ENCODE assay signal across 1 cellular context in the genomic region with DNA sequence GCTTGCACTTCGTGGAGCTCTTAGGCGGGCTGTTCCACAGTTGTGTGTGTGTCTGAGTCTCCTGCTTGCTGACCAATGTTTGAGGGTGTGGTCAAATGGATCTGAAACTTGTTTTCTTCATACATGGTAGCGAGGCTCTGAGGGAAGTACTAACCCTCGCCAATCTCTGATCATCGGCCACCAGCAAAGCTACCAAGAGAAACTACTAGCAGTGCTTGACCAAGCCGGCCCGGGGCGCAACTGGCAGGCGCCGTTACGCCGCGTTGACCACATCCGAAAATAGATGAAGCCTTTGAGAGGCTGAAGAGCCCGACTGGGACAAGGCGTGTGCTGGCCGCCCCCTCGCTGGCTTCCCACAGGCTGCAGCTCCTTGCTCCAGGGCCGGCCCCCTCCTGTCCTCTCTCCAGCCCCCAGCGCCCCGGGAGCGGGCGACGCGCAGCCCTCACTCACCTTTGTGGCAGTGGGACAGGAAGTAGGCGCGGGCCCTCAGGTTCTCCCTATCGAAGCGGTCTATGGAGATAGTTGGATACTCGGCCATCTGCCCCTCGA.
TF ChIP-seq lines count a peak whose summit lies in the region.

No MANE protein-coding gene starts in this region.

TF ChIP-seq in HepG2, 621 proteins besides CTCF, POLR2A, EP300 and RAD21 (continued from another document and continues in another):
- TF ChIP-seq, protein P1, sequence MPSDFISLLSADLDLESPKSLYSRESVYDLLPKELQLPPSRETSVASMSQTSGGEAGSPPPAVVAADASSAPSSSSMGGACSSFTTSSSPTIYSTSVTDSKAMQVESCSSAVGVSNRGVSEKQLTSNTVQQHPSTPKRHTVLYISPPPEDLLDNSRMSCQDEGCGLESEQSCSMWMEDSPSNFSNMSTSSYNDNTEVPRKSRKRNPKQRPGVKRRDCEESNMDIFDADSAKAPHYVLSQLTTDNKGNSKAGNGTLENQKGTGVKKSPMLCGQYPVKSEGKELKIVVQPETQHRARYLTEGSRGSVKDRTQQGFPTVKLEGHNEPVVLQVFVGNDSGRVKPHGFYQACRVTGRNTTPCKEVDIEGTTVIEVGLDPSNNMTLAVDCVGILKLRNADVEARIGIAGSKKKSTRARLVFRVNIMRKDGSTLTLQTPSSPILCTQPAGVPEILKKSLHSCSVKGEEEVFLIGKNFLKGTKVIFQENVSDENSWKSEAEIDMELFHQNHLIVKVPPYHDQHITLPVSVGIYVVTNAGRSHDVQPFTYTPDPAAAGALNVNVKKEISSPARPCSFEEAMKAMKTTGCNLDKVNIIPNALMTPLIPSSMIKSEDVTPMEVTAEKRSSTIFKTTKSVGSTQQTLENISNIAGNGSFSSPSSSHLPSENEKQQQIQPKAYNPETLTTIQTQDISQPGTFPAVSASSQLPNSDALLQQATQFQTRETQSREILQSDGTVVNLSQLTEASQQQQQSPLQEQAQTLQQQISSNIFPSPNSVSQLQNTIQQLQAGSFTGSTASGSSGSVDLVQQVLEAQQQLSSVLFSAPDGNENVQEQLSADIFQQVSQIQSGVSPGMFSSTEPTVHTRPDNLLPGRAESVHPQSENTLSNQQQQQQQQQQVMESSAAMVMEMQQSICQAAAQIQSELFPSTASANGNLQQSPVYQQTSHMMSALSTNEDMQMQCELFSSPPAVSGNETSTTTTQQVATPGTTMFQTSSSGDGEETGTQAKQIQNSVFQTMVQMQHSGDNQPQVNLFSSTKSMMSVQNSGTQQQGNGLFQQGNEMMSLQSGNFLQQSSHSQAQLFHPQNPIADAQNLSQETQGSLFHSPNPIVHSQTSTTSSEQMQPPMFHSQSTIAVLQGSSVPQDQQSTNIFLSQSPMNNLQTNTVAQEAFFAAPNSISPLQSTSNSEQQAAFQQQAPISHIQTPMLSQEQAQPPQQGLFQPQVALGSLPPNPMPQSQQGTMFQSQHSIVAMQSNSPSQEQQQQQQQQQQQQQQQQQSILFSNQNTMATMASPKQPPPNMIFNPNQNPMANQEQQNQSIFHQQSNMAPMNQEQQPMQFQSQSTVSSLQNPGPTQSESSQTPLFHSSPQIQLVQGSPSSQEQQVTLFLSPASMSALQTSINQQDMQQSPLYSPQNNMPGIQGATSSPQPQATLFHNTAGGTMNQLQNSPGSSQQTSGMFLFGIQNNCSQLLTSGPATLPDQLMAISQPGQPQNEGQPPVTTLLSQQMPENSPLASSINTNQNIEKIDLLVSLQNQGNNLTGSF (CRISPR knock-in tag; IDR thresholded peaks at IDR 0.05): no peak
- TF ChIP-seq, protein P2, sequence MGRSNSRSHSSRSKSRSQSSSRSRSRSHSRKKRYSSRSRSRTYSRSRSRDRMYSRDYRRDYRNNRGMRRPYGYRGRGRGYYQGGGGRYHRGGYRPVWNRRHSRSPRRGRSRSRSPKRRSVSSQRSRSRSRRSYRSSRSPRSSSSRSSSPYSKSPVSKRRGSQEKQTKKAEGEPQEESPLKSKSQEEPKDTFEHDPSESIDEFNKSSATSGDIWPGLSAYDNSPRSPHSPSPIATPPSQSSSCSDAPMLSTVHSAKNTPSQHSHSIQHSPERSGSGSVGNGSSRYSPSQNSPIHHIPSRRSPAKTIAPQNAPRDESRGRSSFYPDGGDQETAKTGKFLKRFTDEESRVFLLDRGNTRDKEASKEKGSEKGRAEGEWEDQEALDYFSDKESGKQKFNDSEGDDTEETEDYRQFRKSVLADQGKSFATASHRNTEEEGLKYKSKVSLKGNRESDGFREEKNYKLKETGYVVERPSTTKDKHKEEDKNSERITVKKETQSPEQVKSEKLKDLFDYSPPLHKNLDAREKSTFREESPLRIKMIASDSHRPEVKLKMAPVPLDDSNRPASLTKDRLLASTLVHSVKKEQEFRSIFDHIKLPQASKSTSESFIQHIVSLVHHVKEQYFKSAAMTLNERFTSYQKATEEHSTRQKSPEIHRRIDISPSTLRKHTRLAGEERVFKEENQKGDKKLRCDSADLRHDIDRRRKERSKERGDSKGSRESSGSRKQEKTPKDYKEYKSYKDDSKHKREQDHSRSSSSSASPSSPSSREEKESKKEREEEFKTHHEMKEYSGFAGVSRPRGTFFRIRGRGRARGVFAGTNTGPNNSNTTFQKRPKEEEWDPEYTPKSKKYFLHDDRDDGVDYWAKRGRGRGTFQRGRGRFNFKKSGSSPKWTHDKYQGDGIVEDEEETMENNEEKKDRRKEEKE (IDR thresholded peaks at IDR 0.05): no peak
- 0 out of 2 replicates have a peak, but pooled peaks have one; percentile 8 for TF ChIP-seq ZNF552 (CRISPR knock-in tag; IDR thresholded peaks at IDR 0.05; ENCODE audit: borderline replicate concordance)
- no peak for TF ChIP-seq KDM6A (CRISPR knock-in tag; IDR thresholded peaks at IDR 0.05; ENCODE audit: low read depth)
- 0 out of 2 replicates have a peak, but pooled peaks have one; percentile 54 for TF ChIP-seq MED13 (CRISPR knock-in tag; IDR thresholded peaks at IDR 0.05)
- TF ChIP-seq ZNF703 (CRISPR knock-in tag; IDR thresholded peaks at IDR 0.05; ENCODE audit: borderline replicate concordance): no peak; the same call in 1 of the 2 replicates
- TF ChIP-seq TAF1 (CRISPR knock-in tag; IDR thresholded peaks at IDR 0.05): no peak
- peak; percentile 42 for TF ChIP-seq SRSF1 (optimal IDR thresholded peaks at IDR 0.05; ENCODE audit: low read depth, low read length)
- TF ChIP-seq ZNF296 (CRISPR knock-in tag; conservative IDR thresholded peaks at IDR 0.05): 0 out of 2 replicates have a peak, but pooled peaks have one; percentile 11
- no peak for TF ChIP-seq ZNF670 (CRISPR knock-in tag; IDR thresholded peaks at IDR 0.05; ENCODE audit: borderline replicate concordance)
- 0 out of 2 replicates have a peak, but pooled peaks have one; percentile 24 for TF ChIP-seq ZNF30 (CRISPR knock-in tag; IDR thresholded peaks at IDR 0.05)
- TF ChIP-seq MIER2 (CRISPR knock-in tag; IDR thresholded peaks at IDR 0.05): no peak
- TF ChIP-seq, protein P3, sequence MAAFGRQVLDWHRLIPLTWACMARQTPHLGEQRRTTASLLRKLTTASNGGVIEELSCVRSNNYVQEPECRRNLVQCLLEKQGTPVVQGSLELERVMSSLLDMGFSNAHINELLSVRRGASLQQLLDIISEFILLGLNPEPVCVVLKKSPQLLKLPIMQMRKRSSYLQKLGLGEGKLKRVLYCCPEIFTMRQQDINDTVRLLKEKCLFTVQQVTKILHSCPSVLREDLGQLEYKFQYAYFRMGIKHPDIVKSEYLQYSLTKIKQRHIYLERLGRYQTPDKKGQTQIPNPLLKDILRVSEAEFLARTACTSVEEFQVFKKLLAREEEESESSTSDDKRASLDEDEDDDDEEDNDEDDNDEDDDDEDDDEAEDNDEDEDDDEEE (CRISPR knock-in tag; IDR thresholded peaks at IDR 0.05): no peak
- no peak for TF ChIP-seq ZNF589 (CRISPR knock-in tag; conservative IDR thresholded peaks at IDR 0.05)
- 0 out of 2 replicates have a peak, but pooled peaks have one; percentile 41 for TF ChIP-seq KLF12 (CRISPR knock-in tag; IDR thresholded peaks at IDR 0.05; ENCODE audit: borderline replicate concordance)
- TF ChIP-seq ZNF441 (CRISPR knock-in tag; IDR thresholded peaks at IDR 0.05; ENCODE audit: borderline replicate concordance): no peak
- no peak for TF ChIP-seq ZNF777 (CRISPR knock-in tag; IDR thresholded peaks at IDR 0.05)
- TF ChIP-seq, protein P4, sequence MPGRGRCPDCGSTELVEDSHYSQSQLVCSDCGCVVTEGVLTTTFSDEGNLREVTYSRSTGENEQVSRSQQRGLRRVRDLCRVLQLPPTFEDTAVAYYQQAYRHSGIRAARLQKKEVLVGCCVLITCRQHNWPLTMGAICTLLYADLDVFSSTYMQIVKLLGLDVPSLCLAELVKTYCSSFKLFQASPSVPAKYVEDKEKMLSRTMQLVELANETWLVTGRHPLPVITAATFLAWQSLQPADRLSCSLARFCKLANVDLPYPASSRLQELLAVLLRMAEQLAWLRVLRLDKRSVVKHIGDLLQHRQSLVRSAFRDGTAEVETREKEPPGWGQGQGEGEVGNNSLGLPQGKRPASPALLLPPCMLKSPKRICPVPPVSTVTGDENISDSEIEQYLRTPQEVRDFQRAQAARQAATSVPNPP (CRISPR knock-in tag; IDR thresholded peaks at IDR 0.05): no peak
- no peak for TF ChIP-seq REPIN1 (CRISPR knock-in tag; IDR thresholded peaks at IDR 0.05; ENCODE audit: borderline replicate concordance, low read depth)
- peak; percentile 52; the same call in 1 of the 2 replicates for TF ChIP-seq ISX (CRISPR knock-in tag; conservative IDR thresholded peaks at IDR 0.05)
- TF ChIP-seq FOXC1 (CRISPR knock-in tag; IDR thresholded peaks at IDR 0.05; ENCODE audit: borderline replicate concordance): no peak
- TF ChIP-seq, protein P5, sequence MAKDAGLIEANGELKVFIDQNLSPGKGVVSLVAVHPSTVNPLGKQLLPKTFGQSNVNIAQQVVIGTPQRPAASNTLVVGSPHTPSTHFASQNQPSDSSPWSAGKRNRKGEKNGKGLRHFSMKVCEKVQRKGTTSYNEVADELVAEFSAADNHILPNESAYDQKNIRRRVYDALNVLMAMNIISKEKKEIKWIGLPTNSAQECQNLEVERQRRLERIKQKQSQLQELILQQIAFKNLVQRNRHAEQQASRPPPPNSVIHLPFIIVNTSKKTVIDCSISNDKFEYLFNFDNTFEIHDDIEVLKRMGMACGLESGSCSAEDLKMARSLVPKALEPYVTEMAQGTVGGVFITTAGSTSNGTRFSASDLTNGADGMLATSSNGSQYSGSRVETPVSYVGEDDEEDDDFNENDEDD (CRISPR knock-in tag; IDR thresholded peaks at IDR 0.05; ENCODE audit: borderline replicate concordance): no peak
- TF ChIP-seq ZNF333 (CRISPR knock-in tag; IDR thresholded peaks at IDR 0.05; ENCODE audit: borderline replicate concordance): no peak
- TF ChIP-seq IKZF1 (IDR thresholded peaks at IDR 0.05): no peak
- TF ChIP-seq, protein P6, sequence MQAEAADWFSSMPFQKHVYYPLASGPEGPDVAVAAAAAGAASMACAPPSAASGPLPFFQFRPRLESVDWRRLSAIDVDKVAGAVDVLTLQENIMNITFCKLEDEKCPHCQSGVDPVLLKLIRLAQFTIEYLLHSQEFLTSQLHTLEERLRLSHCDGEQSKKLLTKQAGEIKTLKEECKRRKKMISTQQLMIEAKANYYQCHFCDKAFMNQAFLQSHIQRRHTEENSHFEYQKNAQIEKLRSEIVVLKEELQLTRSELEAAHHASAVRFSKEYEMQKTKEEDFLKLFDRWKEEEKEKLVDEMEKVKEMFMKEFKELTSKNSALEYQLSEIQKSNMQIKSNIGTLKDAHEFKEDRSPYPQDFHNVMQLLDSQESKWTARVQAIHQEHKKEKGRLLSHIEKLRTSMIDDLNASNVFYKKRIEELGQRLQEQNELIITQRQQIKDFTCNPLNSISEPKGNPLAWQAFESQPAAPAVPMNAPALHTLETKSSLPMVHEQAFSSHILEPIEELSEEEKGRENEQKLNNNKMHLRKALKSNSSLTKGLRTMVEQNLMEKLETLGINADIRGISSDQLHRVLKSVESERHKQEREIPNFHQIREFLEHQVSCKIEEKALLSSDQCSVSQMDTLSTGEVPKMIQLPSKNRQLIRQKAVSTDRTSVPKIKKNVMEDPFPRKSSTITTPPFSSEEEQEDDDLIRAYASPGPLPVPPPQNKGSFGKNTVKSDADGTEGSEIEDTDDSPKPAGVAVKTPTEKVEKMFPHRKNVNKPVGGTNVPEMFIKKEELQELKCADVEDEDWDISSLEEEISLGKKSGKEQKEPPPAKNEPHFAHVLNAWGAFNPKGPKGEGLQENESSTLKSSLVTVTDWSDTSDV (CRISPR knock-in tag; IDR thresholded peaks at IDR 0.05): no peak
- no peak for TF ChIP-seq TP53 (CRISPR knock-in tag; conservative IDR thresholded peaks at IDR 0.05)
- TF ChIP-seq, protein P7, sequence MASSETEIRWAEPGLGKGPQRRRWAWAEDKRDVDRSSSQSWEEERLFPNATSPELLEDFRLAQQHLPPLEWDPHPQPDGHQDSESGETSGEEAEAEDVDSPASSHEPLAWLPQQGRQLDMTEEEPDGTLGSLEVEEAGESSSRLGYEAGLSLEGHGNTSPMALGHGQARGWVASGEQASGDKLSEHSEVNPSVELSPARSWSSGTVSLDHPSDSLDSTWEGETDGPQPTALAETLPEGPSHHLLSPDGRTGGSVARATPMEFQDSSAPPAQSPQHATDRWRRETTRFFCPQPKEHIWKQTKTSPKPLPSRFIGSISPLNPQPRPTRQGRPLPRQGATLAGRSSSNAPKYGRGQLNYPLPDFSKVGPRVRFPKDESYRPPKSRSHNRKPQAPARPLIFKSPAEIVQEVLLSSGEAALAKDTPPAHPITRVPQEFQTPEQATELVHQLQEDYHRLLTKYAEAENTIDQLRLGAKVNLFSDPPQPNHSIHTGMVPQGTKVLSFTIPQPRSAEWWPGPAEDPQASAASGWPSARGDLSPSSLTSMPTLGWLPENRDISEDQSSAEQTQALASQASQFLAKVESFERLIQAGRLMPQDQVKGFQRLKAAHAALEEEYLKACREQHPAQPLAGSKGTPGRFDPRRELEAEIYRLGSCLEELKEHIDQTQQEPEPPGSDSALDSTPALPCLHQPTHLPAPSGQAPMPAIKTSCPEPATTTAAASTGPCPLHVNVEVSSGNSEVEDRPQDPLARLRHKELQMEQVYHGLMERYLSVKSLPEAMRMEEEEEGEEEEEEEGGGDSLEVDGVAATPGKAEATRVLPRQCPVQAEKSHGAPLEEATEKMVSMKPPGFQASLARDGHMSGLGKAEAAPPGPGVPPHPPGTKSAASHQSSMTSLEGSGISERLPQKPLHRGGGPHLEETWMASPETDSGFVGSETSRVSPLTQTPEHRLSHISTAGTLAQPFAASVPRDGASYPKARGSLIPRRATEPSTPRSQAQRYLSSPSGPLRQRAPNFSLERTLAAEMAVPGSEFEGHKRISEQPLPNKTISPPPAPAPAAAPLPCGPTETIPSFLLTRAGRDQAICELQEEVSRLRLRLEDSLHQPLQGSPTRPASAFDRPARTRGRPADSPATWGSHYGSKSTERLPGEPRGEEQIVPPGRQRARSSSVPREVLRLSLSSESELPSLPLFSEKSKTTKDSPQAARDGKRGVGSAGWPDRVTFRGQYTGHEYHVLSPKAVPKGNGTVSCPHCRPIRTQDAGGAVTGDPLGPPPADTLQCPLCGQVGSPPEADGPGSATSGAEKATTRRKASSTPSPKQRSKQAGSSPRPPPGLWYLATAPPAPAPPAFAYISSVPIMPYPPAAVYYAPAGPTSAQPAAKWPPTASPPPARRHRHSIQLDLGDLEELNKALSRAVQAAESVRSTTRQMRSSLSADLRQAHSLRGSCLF (CRISPR knock-in tag; IDR thresholded peaks at IDR 0.05; ENCODE audit: borderline replicate concordance): no peak
- TF ChIP-seq, protein P8, sequence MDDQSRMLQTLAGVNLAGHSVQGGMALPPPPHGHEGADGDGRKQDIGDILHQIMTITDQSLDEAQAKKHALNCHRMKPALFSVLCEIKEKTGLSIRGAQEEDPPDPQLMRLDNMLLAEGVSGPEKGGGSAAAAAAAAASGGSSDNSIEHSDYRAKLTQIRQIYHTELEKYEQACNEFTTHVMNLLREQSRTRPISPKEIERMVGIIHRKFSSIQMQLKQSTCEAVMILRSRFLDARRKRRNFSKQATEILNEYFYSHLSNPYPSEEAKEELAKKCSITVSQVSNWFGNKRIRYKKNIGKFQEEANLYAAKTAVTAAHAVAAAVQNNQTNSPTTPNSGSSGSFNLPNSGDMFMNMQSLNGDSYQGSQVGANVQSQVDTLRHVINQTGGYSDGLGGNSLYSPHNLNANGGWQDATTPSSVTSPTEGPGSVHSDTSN (CRISPR knock-in tag; IDR thresholded peaks at IDR 0.05; ENCODE audit: borderline replicate concordance): 0 out of 2 replicates have a peak, but pooled peaks have one; percentile 30
- no peak for TF ChIP-seq NFE2 (CRISPR knock-in tag; IDR thresholded peaks at IDR 0.05)
- TF ChIP-seq ZIK1 (CRISPR knock-in tag; IDR thresholded peaks at IDR 0.05; ENCODE audit: borderline replicate concordance, low read depth): no peak
- no peak for TF ChIP-seq ZNF446 (CRISPR knock-in tag; IDR thresholded peaks at IDR 0.05)
- TF ChIP-seq ZNF7 (CRISPR knock-in tag; IDR thresholded peaks at IDR 0.05): no peak
- TF ChIP-seq ZNF264 (CRISPR knock-in tag; IDR thresholded peaks at IDR 0.05): 0 out of 2 replicates have a peak, but pooled peaks have one; percentile 8
